ENCODE assay signal across 30 cellular contexts in genomic region chr10:11643039-11643438, GRCh38.
"Had no signal": no experiment of that assay in that cellular context is flagged by ENCODE, and none has a peak within 500 bp of the region (broad histone marks: within the 10 kb centered on the region; RNA-seq: fewer than 3 reads in every experiment).

No MANE protein-coding gene starts in this region.

- H3K36me3 ChIP-seq: adrenal gland, brain microvascular endothelial cell, breast epithelium had no signal

- FAIRE-seq: astrocyte, TTC549 had no signal

- H3K4me3 ChIP-seq: adrenal gland, body of pancreas, breast epithelium had no signal

- H3K4me1 ChIP-seq: adrenal gland, body of pancreas, breast epithelium had no signal

- H3K27me3 ChIP-seq: adrenal gland, body of pancreas, brain microvascular endothelial cell, breast epithelium had no signal

- H3K9me3 ChIP-seq: adrenal gland, body of pancreas, breast epithelium had no signal

- H3K27ac ChIP-seq: adrenal gland, body of pancreas, brain microvascular endothelial cell, breast epithelium, VCaP had no signal

- DNase-seq: activated B cell treated with CpG ODN at 0.5 μM for 24 hours; activated CD4-positive, alpha-beta memory T cell treated with anti-CD3 and anti-CD28 coated beads for 36 hours; activated CD4-positive, alpha-beta T cell treated with anti-CD3 and anti-CD28 coated beads for 4 hours; activated CD4-positive, alpha-beta T cell treated with anti-CD3 and anti-CD28 coated beads, Interleukin-2, amount 10 ng/mL, durations not matched to agents 24 days and 14 days; activated CD4-positive, alpha-beta T cell treated with anti-CD3 and anti-CD28 coated beads, Interleukin-2, amount 50 U/mL, for 1 hour; activated CD4-positive, alpha-beta T cell treated with anti-CD3 and anti-CD28 coated beads, Interleukin-2, amount 50 U/mL, for 4 hours; activated CD4-positive, CD25-positive, alpha-beta regulatory T cell treated with anti-CD3 and anti-CD28 coated beads, Interleukin-2, amount 50 U/mL, for 72 hours; activated CD8-positive, alpha-beta memory T cell treated with anti-CD3 and anti-CD28 coated beads, Interleukin-2, amount 50 U/mL, for 4 hours; activated CD8-positive, alpha-beta T cell treated with anti-CD3 and anti-CD28 coated beads for 36 hours; activated effector memory CD4-positive, alpha-beta T cell treated with anti-CD3 and anti-CD28 coated beads, Interleukin-2, amount 50 U/mL, for 16 hours; activated gamma-delta T cell treated with Interleukin-2 at 50 U/mL for 16 hours; activated naive CD4-positive, alpha-beta T cell; activated naive CD4-positive, alpha-beta T cell treated with anti-CD3 and anti-CD28 coated beads for 36 hours; activated naive CD4-positive, alpha-beta T cell treated with anti-CD3 and anti-CD28 coated beads, Interleukin-2, amount 50 U/mL, for 16 hours; activated naive CD8-positive, alpha-beta T cell treated with anti-CD3 and anti-CD28 coated beads for 36 hours; activated T-cell treated with anti-CD3 and anti-CD28 coated beads for 4 hours; activated T-cell treated with anti-CD3 and anti-CD28 coated beads, Interleukin-2, amount 50 U/mL, for 1 hour; activated T-cell treated with anti-CD3 and anti-CD28 coated beads, Interleukin-2, amount 50 U/mL, for 4 hours; activated T-cell treated with anti-CD3 and anti-CD28 coated beads, Interleukin-2, amount 50 U/mL, for 72 hours; amniotic stem cell; body of pancreas; brain microvascular endothelial cell; central memory CD4-positive, alpha-beta T cell; T-helper 2 cell; T-helper 9 cell had no signal
